Comparison of ENCODE assay signal across 11 cellular contexts in the genomic region with DNA sequence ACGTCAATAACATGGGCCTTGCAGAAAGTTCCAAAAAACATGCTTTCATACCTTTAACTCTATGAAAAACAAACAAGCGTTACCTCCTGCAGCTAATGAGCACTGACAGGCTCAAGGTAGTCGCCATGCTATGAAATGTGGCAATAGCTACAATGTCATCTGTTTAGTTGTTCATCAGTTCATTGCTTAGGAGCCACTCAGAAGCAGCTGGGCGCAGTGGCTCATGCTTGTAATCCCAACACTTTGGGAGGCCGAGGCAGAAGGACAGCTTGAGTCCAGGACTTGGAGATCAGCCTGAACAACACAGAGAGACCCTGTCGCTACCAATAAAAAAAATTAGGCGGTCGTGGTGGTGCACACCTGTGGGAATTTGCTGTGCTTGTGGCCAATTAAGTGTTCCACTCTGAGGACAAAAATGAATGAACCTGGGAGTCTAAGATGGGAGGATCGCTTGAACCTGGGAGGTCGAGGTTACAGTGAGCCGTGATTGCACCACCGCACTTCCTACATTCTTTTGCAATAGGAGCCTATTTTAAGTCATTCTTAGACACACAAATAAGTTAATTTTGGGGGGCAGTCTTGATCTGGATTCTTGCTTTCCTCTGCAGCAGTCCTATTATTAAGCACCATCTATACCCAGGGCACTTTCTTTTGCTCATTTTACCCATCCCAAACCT.
DNase-seq lines count a peak whose midpoint lies in the region; ATAC-seq and TF ChIP-seq lines count a peak whose summit lies in the region.
"Had no signal": no experiment of that assay in that cellular context is flagged by ENCODE, and none has a peak within 500 bp of the region (broad histone marks: within the 10 kb centered on the region; RNA-seq: fewer than 3 reads in every experiment).

No MANE protein-coding gene starts in this region.

- H3K4me3 ChIP-seq in RWPE2 (ENCODE audit: severe bottlenecking), result no peak overlapping the region
- H3K4me3 ChIP-seq: uterus had no signal

- H3K36me3 Mint-ChIP-seq in activated CD4-positive, alpha-beta T cell treated with anti-CD3 and anti-CD28 coated beads for 36 hours (ENCODE audit: low read depth), result peaks cover 20% of the 10 kb centered on the region
- H3K36me3 Mint-ChIP-seq in stimulated activated effector memory CD8-positive, alpha-beta T cell treated with anti-CD3 and anti-CD28 coated beads, Interleukin-12 subunit alpha, Interleukin-12 subunit beta, amount 100 ng/mL, for 72 hours, result peaks cover 91% of the 10 kb centered on the region

- CTCF ChIA-PET in activated CD4-positive, alpha-beta T cell treated with anti-CD3 and anti-CD28 coated beads for 36 hours (lab: Charles Lee), result interaction anchor here (0.8 to 3.8 kb wide), 9 partner anchors 9 to 50 kb away, joined by 3 to 44 read pairs (median 6); no protein-coding TSS in a partner anchor

- peak overlapping the region; percentile 96 for H3K27ac Mint-ChIP-seq in activated CD4-positive, alpha-beta T cell treated with anti-CD3 and anti-CD28 coated beads for 36 hours
- peak overlapping the region; percentile 95 for H3K27ac Mint-ChIP-seq in stimulated activated effector memory CD8-positive, alpha-beta T cell treated with anti-CD3 and anti-CD28 coated beads, Interleukin-12 subunit alpha, Interleukin-12 subunit beta, amount 100 ng/mL, for 72 hours

- no peaks in the 10 kb centered on the region for H3K9me3 Mint-ChIP-seq in activated CD4-positive, alpha-beta T cell treated with anti-CD3 and anti-CD28 coated beads for 36 hours (ENCODE audit: low read depth)
- H3K9me3 Mint-ChIP-seq in stimulated activated effector memory CD8-positive, alpha-beta T cell treated with anti-CD3 and anti-CD28 coated beads, Interleukin-12 subunit alpha, Interleukin-12 subunit beta, amount 100 ng/mL, for 72 hours, result peaks cover 2% of the 10 kb centered on the region

- POLR2A ChIA-PET in activated CD4-positive, alpha-beta T cell treated with anti-CD3 and anti-CD28 coated beads for 36 hours (lab: Charles Lee), result interaction anchor here (0.8 to 4.0 kb wide), 7 partner anchors 16 to 97 kb away, joined by 3 to 27 read pairs (median 5); no protein-coding TSS in a partner anchor

- peak overlapping the region; percentile 56 for H3K4me3 Mint-ChIP-seq in activated CD4-positive, alpha-beta T cell treated with anti-CD3 and anti-CD28 coated beads for 36 hours
- peak overlapping the region; percentile 65 for H3K4me3 Mint-ChIP-seq in stimulated activated effector memory CD8-positive, alpha-beta T cell treated with anti-CD3 and anti-CD28 coated beads, Interleukin-12 subunit alpha, Interleukin-12 subunit beta, amount 100 ng/mL, for 72 hours

- H3K27me3 Mint-ChIP-seq in activated CD4-positive, alpha-beta T cell treated with anti-CD3 and anti-CD28 coated beads for 36 hours, result no peaks in the 10 kb centered on the region

- no peak for DNase-seq in activated CD4-positive, alpha-beta T cell treated with anti-CD3 and anti-CD28 coated beads for 36 hours
- no peak for DNase-seq in activated CD4-positive, alpha-beta T cell treated with anti-CD3 and anti-CD28 coated beads, Interleukin-2, amount 50 U/mL, for 1 hour
- no peak for DNase-seq in RWPE2 (ENCODE audit: low spot score)
- DNase-seq in epithelial cell of prostate (ENCODE audit: low read depth, low spot score), result no peak
- DNase-seq in stimulated activated effector memory CD8-positive, alpha-beta T cell treated with anti-CD3 and anti-CD28 coated beads, Interleukin-12 subunit alpha, Interleukin-12 subunit beta, amount 100 ng/mL, for 72 hours (ENCODE audit: low spot score in 2 of 2), result no peak
- no peak for DNase-seq in AG08395 (ENCODE audit: low spot score)
- DNase-seq in iPS-NIHi7 (ENCODE audit: extremely low spot score), result no peak
- DNase-seq: NCI-H2029 treated with DMSO at 0.1 percent for 48 hours, SHP77, uterus had no signal

- peak overlapping the region; percentile 67 for H3K27ac ChIP-seq in RWPE2 (ENCODE audit: poor library complexity, severe bottlenecking)
- peak overlapping the region; percentile 15 for H3K27ac ChIP-seq in epithelial cell of prostate

- no peaks in the 10 kb centered on the region; the same call in 1 of the 2 replicates for H3K36me3 ChIP-seq in RWPE2 (ENCODE audit: low read depth)
- H3K36me3 ChIP-seq: uterus had no signal

- no peaks in the 10 kb centered on the region for H3K9me3 ChIP-seq in RWPE2 (ENCODE audit: severe bottlenecking)
- H3K9me3 ChIP-seq: uterus had no signal

- ATAC-seq in activated CD4-positive, alpha-beta T cell treated with anti-CD3 and anti-CD28 coated beads for 36 hours, result no peak
- no peak for ATAC-seq in RWPE2 (ENCODE audit: low read depth)
- no peak for ATAC-seq in stimulated activated effector memory CD8-positive, alpha-beta T cell treated with anti-CD3 and anti-CD28 coated beads, Interleukin-12 subunit alpha, Interleukin-12 subunit beta, amount 100 ng/mL, for 72 hours
- no peak for ATAC-seq in HG02623 (IDR thresholded peaks at IDR 0.05; ENCODE audit: unreplicated experiment)

- no peaks in the 10 kb centered on the region for H3K27me3 ChIP-seq in RWPE2 (ENCODE audit: insufficient read depth, poor library complexity, severe bottlenecking)
- H3K27me3 ChIP-seq: uterus had no signal

- peaks cover 96% of the 10 kb centered on the region for H3K4me1 Mint-ChIP-seq in activated CD4-positive, alpha-beta T cell treated with anti-CD3 and anti-CD28 coated beads for 36 hours
- peaks cover 93% of the 10 kb centered on the region for H3K4me1 Mint-ChIP-seq in stimulated activated effector memory CD8-positive, alpha-beta T cell treated with anti-CD3 and anti-CD28 coated beads, Interleukin-12 subunit alpha, Interleukin-12 subunit beta, amount 100 ng/mL, for 72 hours

- intact Hi-C loops in activated CD4-positive, alpha-beta T cell treated with anti-CD3 and anti-CD28 coated beads for 36 hours (cut with DNase I, micrococcal nuclease), result loop anchor here (1.0 to 5.0 kb wide), 7 partner anchors 13 to 1479 kb away; no protein-coding TSS in a partner anchor

- TF ChIP-seq CTCF in RWPE2 (IDR thresholded peaks at IDR 0.05; ENCODE audit: poor library complexity, severe bottlenecking), result no peak

- peaks cover 67% of the 10 kb centered on the region for H3K4me1 ChIP-seq in RWPE2 (ENCODE audit: insufficient read depth, poor library complexity, severe bottlenecking)
